Comparison of ENCODE assay signal across 10 cellular contexts in genomic region chr22:27726726-27727449, GRCh38.
DNase-seq lines count a peak whose midpoint lies in the region; ATAC-seq, FAIRE-seq and TF ChIP-seq lines count a peak whose summit lies in the region.
"Had no signal": no experiment of that assay in that cellular context is flagged by ENCODE, and none has a peak within 500 bp of the region (broad histone marks: within the 10 kb centered on the region; RNA-seq: fewer than 3 reads in every experiment).

No MANE protein-coding gene starts in this region.

- no peak for TF ChIP-seq CTCF in AG09309 (IDR thresholded peaks at IDR 0.05; ENCODE audit: control insufficient read depth, insufficient read depth, low read depth, low read length, missing control alignments)
- no peak for TF ChIP-seq CTCF in endothelial cell of umbilical vein (IDR thresholded peaks at IDR 0.05; ENCODE audit: extremely low read depth in 1 of 2, insufficient read depth in 1 of 2, low read depth in 1 of 2, low read length in 2 of 2)

- peaks cover 17% of the 10 kb centered on the region for H3K4me1 ChIP-seq in endothelial cell of umbilical vein (ENCODE audit: control insufficient read depth, extremely low read depth, insufficient read depth, low read length)

- H3K27me3 ChIP-seq in endothelial cell of umbilical vein (ENCODE audit: control insufficient read depth in 2 of 2, insufficient read depth in 2 of 2, low read length in 2 of 2): peaks cover 0 to 1% of the 10 kb centered on the region in 2 experiments

- BruUV-seq in endothelial cell of umbilical vein (replicated peaks; lab: Mats Ljungman, UMichigan): no TSS peak

- H3K9me3 ChIP-seq in endothelial cell of umbilical vein (replicated peaks; ENCODE audit: control insufficient read depth, insufficient read depth, low read length): no peaks in the 10 kb centered on the region

- no peak overlapping the region for H3K27ac Mint-ChIP-seq in activated CD4-positive, alpha-beta T cell treated with anti-CD3 and anti-CD28 coated beads, Interleukin-2, amount 10 ng/mL, durations not matched to agents 24 days and 14 days
- H3K27ac Mint-ChIP-seq: activated naive CD4-positive, alpha-beta T cell treated with anti-CD3 and anti-CD28 coated beads, Interleukin-2, amount 50 U/mL, for 24 hours had no signal

- H3K79me2 ChIP-seq in endothelial cell of umbilical vein (ENCODE audit: control insufficient read depth, insufficient read depth, low read length): no peaks in the 10 kb centered on the region

- TF ChIP-seq POLR2A in endothelial cell of umbilical vein (IDR thresholded peaks at IDR 0.05; ENCODE audit: low read depth, low read length) (no peak), GM12892 (IDR thresholded peaks at IDR 0.05; ENCODE audit: low read depth, low read length) (no peak)

- peak; percentile 21 for DNase-seq in AG09309 (ENCODE audit: low read depth)
- peak; percentile 17 for DNase-seq in NAMALWA (ENCODE audit: low spot score)
- DNase-seq in endothelial cell of umbilical vein (ENCODE audit: low read depth, low spot score): peak; percentile 79
- DNase-seq in myocyte (ENCODE audit: low read depth): peak; percentile 25
- no peak for DNase-seq in GM12892 (ENCODE audit: insufficient read length)
- DNase-seq in activated CD4-positive, alpha-beta T cell treated with anti-CD3 and anti-CD28 coated beads, Interleukin-2, amount 10 ng/mL, durations not matched to agents 24 days and 14 days: no peak
- DNase-seq: stimulated activated CD4-positive, alpha-beta T cell treated with anti-CD3 and anti-CD28 coated beads, Interleukin-2, amount 100 ng/mL, for 24 hours had no signal

- no peaks in the 10 kb centered on the region for H3K27me3 Mint-ChIP-seq in activated CD4-positive, alpha-beta T cell treated with anti-CD3 and anti-CD28 coated beads, Interleukin-2, amount 10 ng/mL, durations not matched to agents 24 days and 14 days

- intact Hi-C loops in endothelial cell of umbilical vein (cut with micrococcal nuclease): no loop called here
- intact Hi-C loops in activated CD4-positive, alpha-beta T cell treated with anti-CD3 and anti-CD28 coated beads, Interleukin-2, amount 10 ng/mL, durations not matched to agents 24 days and 14 days (cut with micrococcal nuclease): no loop called here

- no peaks in the 10 kb centered on the region for H3K4me1 Mint-ChIP-seq in activated CD4-positive, alpha-beta T cell treated with anti-CD3 and anti-CD28 coated beads, Interleukin-2, amount 10 ng/mL, durations not matched to agents 24 days and 14 days
- H3K4me1 Mint-ChIP-seq: activated naive CD4-positive, alpha-beta T cell treated with anti-CD3 and anti-CD28 coated beads, Interleukin-2, amount 50 U/mL, for 24 hours had no signal

- ATAC-seq in GM21447 (IDR thresholded peaks at IDR 0.05; ENCODE audit: unreplicated experiment): no peak
- ATAC-seq in GM21515 (IDR thresholded peaks at IDR 0.05; ENCODE audit: unreplicated experiment): no peak

- POLR2A ChIA-PET in endothelial cell of umbilical vein (lab: Charles Lee): interaction anchor here (0.6 kb wide), 1 partner anchor 14 kb away, joined by 4 read pairs; no protein-coding TSS in a partner anchor

- no peaks in the 10 kb centered on the region for H3K36me3 ChIP-seq in endothelial cell of umbilical vein (ENCODE audit: control insufficient read depth in 2 of 2, extremely low read depth in 1 of 2, insufficient read depth in 2 of 2, low read length in 2 of 2)

- CTCF ChIA-PET in endothelial cell of umbilical vein (lab: Charles Lee): interaction anchor here (0.6 kb wide), 1 partner anchor 308 kb away, joined by 4 read pairs; no protein-coding TSS in a partner anchor

- peak overlapping the region; percentile 90 for H2AFZ ChIP-seq in endothelial cell of umbilical vein (ENCODE audit: low read depth, low read length)

- H3K4me3 ChIP-seq in AG09309 (ENCODE audit: control insufficient read depth, low read depth, low read length) (no peak overlapping the region), endothelial cell of umbilical vein (replicated peaks in 1 of 3; ENCODE audit: insufficient read depth in 1 of 3, low read depth in 1 of 3, low read length in 3 of 3) (peak overlapping the region in 1 of 3 experiments; percentile 5)

- peak overlapping the region; percentile 25 for H3K27ac ChIP-seq in endothelial cell of umbilical vein (ENCODE audit: insufficient read depth, low read depth, low read length)

- no peak overlapping the region for H3K9ac ChIP-seq in endothelial cell of umbilical vein (replicated peaks; ENCODE audit: extremely low read depth, insufficient read depth, low read length)

- H3K9me1 ChIP-seq in endothelial cell of umbilical vein (replicated peaks; ENCODE audit: control insufficient read depth, extremely low read depth, insufficient read depth, low read length): no peaks in the 10 kb centered on the region

- no peaks in the 10 kb centered on the region for H3K36me3 Mint-ChIP-seq in activated CD4-positive, alpha-beta T cell treated with anti-CD3 and anti-CD28 coated beads, Interleukin-2, amount 10 ng/mL, durations not matched to agents 24 days and 14 days (ENCODE audit: low read depth)
- H3K36me3 Mint-ChIP-seq: activated naive CD4-positive, alpha-beta T cell treated with anti-CD3 and anti-CD28 coated beads, Interleukin-2, amount 50 U/mL, for 24 hours had no signal

- FAIRE-seq in endothelial cell of umbilical vein (lab: Jason Lieb, UNC) (no peak), GM12892 (lab: Jason Lieb, UNC) (no peak)

- no peak overlapping the region for H3K4me3 Mint-ChIP-seq in activated CD4-positive, alpha-beta T cell treated with anti-CD3 and anti-CD28 coated beads, Interleukin-2, amount 10 ng/mL, durations not matched to agents 24 days and 14 days
- H3K4me3 Mint-ChIP-seq: activated naive CD4-positive, alpha-beta T cell treated with anti-CD3 and anti-CD28 coated beads, Interleukin-2, amount 50 U/mL, for 24 hours had no signal

- H4K20me1 ChIP-seq in endothelial cell of umbilical vein (replicated peaks; ENCODE audit: control insufficient read depth, extremely low read depth, insufficient read depth, low read length): no peaks in the 10 kb centered on the region

- peak overlapping the region; percentile 56 for H3K4me2 ChIP-seq in endothelial cell of umbilical vein (ENCODE audit: insufficient read depth, low read length)

- dilution Hi-C loops in endothelial cell of umbilical vein (cut with MboI; ENCODE audit: extremely low pct_ligation_motif_present, low sequenced_read_pairs): no loop called here

- H3K9me3 Mint-ChIP-seq in activated CD4-positive, alpha-beta T cell treated with anti-CD3 and anti-CD28 coated beads, Interleukin-2, amount 10 ng/mL, durations not matched to agents 24 days and 14 days: peaks cover 3% of the 10 kb centered on the region
- H3K9me3 Mint-ChIP-seq: activated naive CD4-positive, alpha-beta T cell treated with anti-CD3 and anti-CD28 coated beads, Interleukin-2, amount 50 U/mL, for 24 hours had no signal

TF ChIP-seq in endothelial cell of umbilical vein, 7 proteins besides CTCF, POLR2A, EP300 and RAD21:
- TF ChIP-seq GATA2 (IDR thresholded peaks at IDR 0.05; ENCODE audit: insufficient read depth, insufficient read length, low read depth, low read length) (no peak), MYC (IDR thresholded peaks at IDR 0.05; ENCODE audit: low read depth, low read length) (no peak), EZH2 (IDR thresholded peaks at IDR 0.05; ENCODE audit: borderline replicate concordance, low read depth, low read length, severe bottlenecking) (no peak), MAX (IDR thresholded peaks at IDR 0.05; ENCODE audit: insufficient read depth, insufficient read length) (no peak), JUN (IDR thresholded peaks at IDR 0.05; ENCODE audit: borderline replicate concordance, insufficient read depth, insufficient read length, low read depth) (peak; percentile 6), FOS (IDR thresholded peaks at IDR 0.05; ENCODE audit: borderline replicate concordance, insufficient read depth, low read length) (peak; percentile 74), POLR2AphosphoS5 (IDR thresholded peaks at IDR 0.05; ENCODE audit: insufficient read depth, low read depth, low read length) (no peak)

Comparison
In these comparisons a context has a peak if more than half of its experiments do, and no peak if none do; other contexts are left out.
1. DNase-seq: peak in AG09309 (single experiment), NAMALWA (single experiment), endothelial cell of umbilical vein (single experiment) and myocyte (single experiment); none in GM12892 (single experiment) and activated CD4-positive, alpha-beta T cell treated with anti-CD3 and anti-CD28 coated beads, Interleukin-2, amount 10 ng/mL, durations not matched to agents 24 days and 14 days (single experiment).